In the genomic region with DNA sequence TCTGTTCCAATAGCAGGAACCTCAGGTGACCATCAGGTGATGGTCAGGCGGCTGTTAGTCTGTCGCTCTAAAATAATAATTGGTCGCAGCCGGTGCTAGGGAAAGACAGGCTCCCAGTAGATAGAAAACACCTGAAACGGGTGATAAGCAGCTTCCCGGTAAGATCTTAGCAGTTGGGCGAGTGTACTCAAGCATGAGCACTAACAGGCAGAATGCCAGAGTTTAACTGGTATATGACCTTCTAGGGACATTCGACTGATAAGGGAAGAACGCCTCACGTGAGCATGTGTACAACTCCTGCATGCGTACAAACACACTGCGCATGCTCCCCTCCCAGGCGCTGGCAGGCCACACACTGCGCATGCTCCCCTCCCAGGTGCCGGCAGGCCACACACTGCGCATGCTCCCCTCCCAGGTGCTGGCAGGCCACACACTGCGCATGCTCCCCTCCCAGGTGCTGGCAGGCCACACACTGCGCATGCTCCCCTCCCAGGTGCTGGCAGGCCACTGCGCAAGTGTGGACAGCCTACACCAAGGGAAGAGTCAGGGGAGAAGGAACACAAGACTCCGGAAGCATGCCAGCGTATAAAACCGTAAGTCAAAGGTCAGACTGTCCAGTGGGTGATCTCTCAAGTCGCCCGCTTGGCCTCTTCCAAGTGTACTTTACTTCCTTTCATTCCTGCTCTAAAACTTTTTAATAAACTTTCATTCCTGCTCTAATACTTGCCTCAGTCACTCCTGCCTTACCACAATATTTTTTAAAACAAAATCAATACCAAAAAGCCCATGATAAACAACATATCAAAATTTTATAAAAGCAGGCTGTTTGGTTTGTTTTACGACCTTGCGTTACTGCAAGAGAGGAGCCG, we compare ENCODE assay signal across 9 cellular contexts. TPM values are rescaled to one million over a fixed set of nuclear protein-coding genes. Genes with fewer than 3 reads are reported as not detected.
DNase-seq lines count a peak whose midpoint lies in the region; ATAC-seq and TF ChIP-seq lines count a peak whose summit lies in the region.
"Had no signal": no experiment of that assay in that cellular context is flagged by ENCODE, and none has a peak within 500 bp of the region (broad histone marks: within the 10 kb centered on the region; RNA-seq: fewer than 3 reads in every experiment).

No MANE protein-coding gene starts in this region.

- no peak for ATAC-seq in HG02623 (IDR thresholded peaks at IDR 0.05; ENCODE audit: unreplicated experiment)

- CTCF ChIA-PET in Caco-2 (lab: Charles Lee): interaction anchor here (1.6 kb wide), 1 partner anchor 11 kb away, joined by 4 read pairs; no protein-coding TSS in a partner anchor

- H3K27ac ChIP-seq in prostate gland (peak overlapping the region in 1 of 2 donors; percentile 41), osteoblast (ENCODE audit: low read depth, low read length) (no peak overlapping the region), smooth muscle cell (ENCODE audit: low read depth) (no peak overlapping the region)
- H3K27ac ChIP-seq: uterus had no signal

- H3K4me3 Mint-ChIP-seq in Caco-2 (ENCODE audit: unreplicated experiment): peak overlapping the region; percentile 61

- no peaks in the 10 kb centered on the region for H3F3A ChIP-seq in smooth muscle cell (ENCODE audit: low read depth)

- H3K27me3 Mint-ChIP-seq in Caco-2 (ENCODE audit: insufficient read depth, unreplicated experiment): no peaks in the 10 kb centered on the region

- TF ChIP-seq POLR2A in prostate gland (IDR thresholded peaks at IDR 0.05): no peak

- H3K4me1 ChIP-seq in Caco-2 (peaks cover 27% of the 10 kb centered on the region), prostate gland (replicated peaks) (no peaks in the 10 kb centered on the region), osteoblast (ENCODE audit: insufficient read depth, low read length) (peaks cover 22% of the 10 kb centered on the region), smooth muscle cell (ENCODE audit: low read depth) (no peaks in the 10 kb centered on the region)
- H3K4me1 ChIP-seq: uterus had no signal

- H3K27ac Mint-ChIP-seq in Caco-2 (ENCODE audit: unreplicated experiment): peak overlapping the region; percentile 65

- peaks cover 31% of the 10 kb centered on the region for H3K4me1 Mint-ChIP-seq in Caco-2 (ENCODE audit: low read depth, unreplicated experiment)

- DNase-seq in Caco-2 (peak; percentile 91 to 93), NCI-H2029 (lab: John Stamatoyannopoulos, UW) (peak; percentile 97), activated T-helper 1 cell treated with Interleukin-2 at 50 U/mL for 16 hours (ENCODE audit: low read depth) (peak; percentile 5), fibroblast of villous mesenchyme (ENCODE audit: low read depth) (peak; percentile 93), prostate gland (ENCODE audit: low spot score) (peak; percentile 66), osteoblast (ENCODE audit: insufficient read length, low spot score, missing footprints) (no peak), smooth muscle cell (lab: John Stamatoyannopoulos, UW; ENCODE audit: unreplicated experiment) (no peak)

- TF ChIP-seq CTCF in Caco-2 (IDR thresholded peaks at IDR 0.05; ENCODE audit: insufficient read depth in 1 of 2, low read depth in 1 of 2, low read length in 1 of 2, severe bottlenecking in 1 of 2, unreplicated experiment in 1 of 2) (no peak), fibroblast of villous mesenchyme (IDR thresholded peaks at IDR 0.05; ENCODE audit: insufficient read depth, low read depth, low read length) (no peak), prostate gland (IDR thresholded peaks at IDR 0.05) (no peak), osteoblast (IDR thresholded peaks at IDR 0.05; ENCODE audit: extremely low read depth, low read depth, low read length) (no peak), smooth muscle cell (IDR thresholded peaks at IDR 0.05; ENCODE audit: borderline replicate concordance, insufficient read depth, poor library complexity, severe bottlenecking) (no peak)

- H3K4me3 ChIP-seq in Caco-2 (ENCODE audit: low read depth, low read length) (peak overlapping the region; percentile 27), fibroblast of villous mesenchyme (ENCODE audit: low read depth, low read length) (peak overlapping the region; percentile 60), prostate gland (peak overlapping the region; percentile 29 to 32), osteoblast (ENCODE audit: insufficient read depth, low read length) (no peak overlapping the region), smooth muscle cell (no peak overlapping the region)

- H3K36me3 ChIP-seq in Caco-2 (ENCODE audit: control insufficient read depth, insufficient read depth, low read length) (no peaks in the 10 kb centered on the region), prostate gland (no peaks in the 10 kb centered on the region), osteoblast (ENCODE audit: insufficient read depth, low read length) (no peaks in the 10 kb centered on the region), smooth muscle cell (ENCODE audit: low read depth) (no peaks in the 10 kb centered on the region)
- H3K36me3 ChIP-seq: uterus had no signal

- H3K79me2 ChIP-seq in osteoblast (ENCODE audit: insufficient read depth, low read length) (no peaks in the 10 kb centered on the region), smooth muscle cell (ENCODE audit: low read depth) (no peaks in the 10 kb centered on the region)

- H3K9me3 ChIP-seq in Caco-2 (0 out of 2 replicates have a peak, but pooled peaks cover 3% of the 10 kb centered on the region), prostate gland (no peaks in the 10 kb centered on the region), osteoblast (ENCODE audit: low read depth, low read length) (no peaks in the 10 kb centered on the region), smooth muscle cell (replicated peaks; ENCODE audit: low read depth) (no peaks in the 10 kb centered on the region)
- H3K9me3 ChIP-seq: uterus had no signal

- 58% methylated on average over 27 of the region's 27 CpGs for WGBS in prostate gland
- 95% methylated on average over 27 of the region's 27 CpGs for WGBS in smooth muscle cell (ENCODE audit: low lambda C conversion rate)

- peaks cover 20% of the 10 kb centered on the region for H3K36me3 Mint-ChIP-seq in Caco-2 (ENCODE audit: insufficient read depth, unreplicated experiment)

- H4K20me1 ChIP-seq in osteoblast (ENCODE audit: insufficient read depth, low read length) (no peaks in the 10 kb centered on the region), smooth muscle cell (ENCODE audit: low read depth) (no peaks in the 10 kb centered on the region)

- H3K9me3 Mint-ChIP-seq in Caco-2 (ENCODE audit: unreplicated experiment): peaks cover 13% of the 10 kb centered on the region

- H3K27me3 ChIP-seq in Caco-2 (replicated peaks; ENCODE audit: control insufficient read depth, insufficient read depth, low read length): no peaks in the 10 kb centered on the region
- no peaks in the 10 kb centered on the region for H3K27me3 ChIP-seq in prostate gland (replicated peaks; ENCODE audit: insufficient read depth)
- no peaks in the 10 kb centered on the region for H3K27me3 ChIP-seq in osteoblast (ENCODE audit: insufficient read depth, low read length)
- no peaks in the 10 kb centered on the region for H3K27me3 ChIP-seq in smooth muscle cell (ENCODE audit: low read depth)
- H3K27me3 ChIP-seq: uterus had no signal

- POLR2A ChIA-PET in Caco-2 (lab: Charles Lee): interaction anchor here (1.0 to 1.2 kb wide), 4 partner anchors 36 to 140 kb away, joined by 3 to 4 read pairs (median 4); a partner anchor contains a TSS

- no peak overlapping the region for H3K9ac ChIP-seq in smooth muscle cell (ENCODE audit: low read depth)

- H3K4me2 ChIP-seq in osteoblast (ENCODE audit: insufficient read depth, low read length): no peak overlapping the region
- H3K4me2 ChIP-seq in smooth muscle cell: no peak overlapping the region

- TSS peak; percentile 83 for BruUV-seq in Caco-2 (replicated peaks; lab: Mats Ljungman, UMichigan)

- H2AFZ ChIP-seq in osteoblast (ENCODE audit: low read length): no peak overlapping the region
- H2AFZ ChIP-seq in smooth muscle cell (ENCODE audit: low read depth): no peak overlapping the region

- intact Hi-C loops in Caco-2 (cut with micrococcal nuclease; ENCODE audit: unreplicated experiment): no loop called here
- intact Hi-C loops in prostate gland (cut with DNase I): no loop called here

RNA-seq across cellular contexts. Expression of a gene that starts 24.5 kb away (rescaled TPM):
- total RNA-seq in Caco-2 (2022) (not detected in 2 replicates), fibroblast of villous mesenchyme (not detected in 2 replicates), prostate gland (not detected), osteoblast (not detected in 2 replicates), smooth muscle cell (not detected in 2 replicates)
- polyA plus RNA-seq in smooth muscle cell: 0.82 TPM in 1 of 2 replicates, not detected in the other
- total RNA-seq: uterus had no signal

RNA-seq across cellular contexts. Expression of a gene that starts 36.1 kb away (rescaled TPM):
- total RNA-seq in Caco-2 (2022): 73.9 and 99.7 TPM in 2 replicates
- total RNA-seq in fibroblast of villous mesenchyme: 25.8 and 127 TPM in 2 replicates
- total RNA-seq in prostate gland: 10 to 100 TPM in 1 of 2 donors, 1 to 10 TPM in 1; 5.4 to 22.2 TPM
- 2.7 and 4.7 TPM in 2 replicates for total RNA-seq in osteoblast
- total RNA-seq in smooth muscle cell: 39.2 and 47.5 TPM in 2 replicates
- 13.6 and 79.1 TPM in 2 replicates for polyA plus RNA-seq in smooth muscle cell

Comparison
In these comparisons a context has a peak if more than half of its experiments do, and no peak if none do; other contexts are left out.
1. DNase-seq: peak in Caco-2 (2 of 2), NCI-H2029 (single experiment), activated T-helper 1 cell treated with Interleukin-2 at 50 U/mL for 16 hours (single experiment), fibroblast of villous mesenchyme (single experiment) and prostate gland (single experiment); none in osteoblast (single experiment) and smooth muscle cell (single experiment).
2. H3K4me3 ChIP-seq: peak in Caco-2 (single experiment), fibroblast of villous mesenchyme (single experiment) and prostate gland (2 of 2); none in osteoblast (single experiment) and smooth muscle cell (single experiment).